Comparison of ENCODE assay signal across 8 cellular contexts in genomic region chr3:28242519-28242918, GRCh38. TPM values are rescaled to one million over a fixed set of nuclear protein-coding genes. Genes with fewer than 3 reads are reported as not detected.
DNase-seq lines count a peak whose midpoint lies in the region; ATAC-seq and TF ChIP-seq lines count a peak whose summit lies in the region.

No MANE protein-coding gene starts in this region.

- no peak overlapping the region for H3K9ac ChIP-seq in NT2/D1 (ENCODE audit: insufficient read length, low read depth)
- H3K9ac ChIP-seq in endodermal cell (ENCODE audit: extremely low read depth, low read length, poor library complexity, severe bottlenecking), result peak overlapping the region; percentile 84

- H3K36me3 ChIP-seq in CD8-positive, alpha-beta memory T cell (ENCODE audit: insufficient read depth, low read length), result no peaks in the 10 kb centered on the region
- H3K36me3 ChIP-seq in NT2/D1 (ENCODE audit: insufficient read depth, insufficient read length, low read length) (no peaks in the 10 kb centered on the region), endodermal cell (ENCODE audit: control insufficient read depth, insufficient read depth, low read length) (no peaks in the 10 kb centered on the region), ovary (no peaks in the 10 kb centered on the region)

- CTCF ChIA-PET in CD8-positive, alpha-beta memory T cell (lab: Charles Lee), result interaction anchor here (1.2 kb wide), 1 partner anchor 65 kb away, joined by 3 read pairs; no protein-coding TSS in a partner anchor

- POLR2A ChIA-PET in CD8-positive, alpha-beta memory T cell (lab: Charles Lee), result interaction anchor here (1.2 to 2.5 kb wide), 3 partner anchors 84 to 530 kb away, joined by 5 to 8 read pairs (median 8); partner anchors contain the start of gene EOMES

- no peaks in the 10 kb centered on the region for H3K27me3 Mint-ChIP-seq in CD8-positive, alpha-beta memory T cell
- H3K27me3 Mint-ChIP-seq in endodermal cell (ENCODE audit: insufficient read depth), result no peaks in the 10 kb centered on the region

- peaks cover 0 to 10% (median 4%) of the 10 kb centered on the region in 3 donors for H3K36me3 Mint-ChIP-seq in CD8-positive, alpha-beta memory T cell
- no peaks in the 10 kb centered on the region for H3K36me3 Mint-ChIP-seq in endodermal cell (ENCODE audit: low read depth)

- no peak for ATAC-seq in HG02870 (IDR thresholded peaks at IDR 0.05; ENCODE audit: unreplicated experiment)
- no peak for ATAC-seq in left colon

- peak overlapping the region; percentile 70 to 98 (median 94) for H3K4me3 Mint-ChIP-seq in CD8-positive, alpha-beta memory T cell
- H3K4me3 Mint-ChIP-seq in endodermal cell, result peak overlapping the region; percentile 74

- WGBS in endodermal cell (ENCODE audit: insufficient coverage in 1 of 2, insufficient read length in 1 of 2), 2 experiments, result 87 to 96% methylated on average over 3 of the region's 3 CpGs
- 92 to 97% (median 94%) methylated on average over 3 of the region's 3 CpGs for WGBS in ovary, 3 donors

- TF ChIP-seq CTCF in endodermal cell (conservative IDR thresholded peaks at IDR 0.05), result no peak
- TF ChIP-seq CTCF in ovary (IDR thresholded peaks at IDR 0.05), result no peak

- peak overlapping the region; percentile 81 for H3K27ac ChIP-seq in CD8-positive, alpha-beta memory T cell (ENCODE audit: low read depth, low read length)
- no peak overlapping the region for H3K27ac ChIP-seq in endodermal cell (ENCODE audit: low read depth, low read length)
- H3K27ac ChIP-seq in ovary, result no peak overlapping the region

- peak overlapping the region; percentile 55 to 95 (median 91) for H3K27ac Mint-ChIP-seq in CD8-positive, alpha-beta memory T cell
- H3K27ac Mint-ChIP-seq in endodermal cell, result no peak overlapping the region

- H3K4me3 ChIP-seq in CD8-positive, alpha-beta memory T cell (ENCODE audit: low read length), result peak overlapping the region; percentile 78
- H3K4me3 ChIP-seq in NT2/D1 (ENCODE audit: insufficient read length, low read depth), result peak overlapping the region; percentile 87
- H3K4me3 ChIP-seq in endodermal cell (ENCODE audit: low read length), result peak overlapping the region; percentile 94
- peak overlapping the region; percentile 93 for H3K4me3 ChIP-seq in ovary

- no peak for TF ChIP-seq EP300 in ovary (IDR thresholded peaks at IDR 0.05)

- H3K9me3 ChIP-seq in CD8-positive, alpha-beta memory T cell (ENCODE audit: low read length), result no peaks in the 10 kb centered on the region
- H3K9me3 ChIP-seq in NT2/D1 (ENCODE audit: insufficient read depth, low read length) (no peaks in the 10 kb centered on the region), endodermal cell (ENCODE audit: control insufficient read depth, low read length) (no peaks in the 10 kb centered on the region), ovary (no peaks in the 10 kb centered on the region)

- DNase-seq in CD8-positive, alpha-beta memory T cell, result no peak
- no peak for DNase-seq in NT2/D1 (ENCODE audit: low read depth, low spot score)
- no peak for DNase-seq in endodermal cell
- no peak for DNase-seq in ovary
- no peak for DNase-seq in DMS 273 treated with DMSO at 0.1 percent for 48 hours (lab: John Stamatoyannopoulos, UW)
- no peak for DNase-seq in left colon
- DNase-seq in effector CD8-positive, alpha-beta T cell (lab: John Stamatoyannopoulos, UW), result no peak

- intact Hi-C loops in ovary (cut with DNase I) (no loop called here), left colon (cut with DNase I, micrococcal nuclease) (no loop called here)

- peaks cover 74 to 91% (median 84%) of the 10 kb centered on the region in 3 donors for H3K4me1 Mint-ChIP-seq in CD8-positive, alpha-beta memory T cell
- H3K4me1 Mint-ChIP-seq in endodermal cell, result peaks cover 58% of the 10 kb centered on the region

- H3K4me1 ChIP-seq in CD8-positive, alpha-beta memory T cell (ENCODE audit: insufficient read depth, low read length), result peaks cover 61% of the 10 kb centered on the region
- H3K4me1 ChIP-seq in NT2/D1 (ENCODE audit: insufficient read depth, insufficient read length) (no peaks in the 10 kb centered on the region), endodermal cell (ENCODE audit: control insufficient read depth, insufficient read depth, low read length) (peaks cover 9% of the 10 kb centered on the region), ovary (ENCODE audit: insufficient read depth) (peaks cover 7% of the 10 kb centered on the region)

- no peaks in the 10 kb centered on the region for H3K27me3 ChIP-seq in CD8-positive, alpha-beta memory T cell (ENCODE audit: insufficient read depth, low read length, poor library complexity, severe bottlenecking)
- H3K27me3 ChIP-seq in NT2/D1 (ENCODE audit: insufficient read depth, insufficient read length) (no peaks in the 10 kb centered on the region), endodermal cell (ENCODE audit: control insufficient read depth, insufficient read depth, low read length, poor library complexity, severe bottlenecking) (no peaks in the 10 kb centered on the region), ovary (no peaks in the 10 kb centered on the region)

- no peaks in the 10 kb centered on the region for H3K9me3 Mint-ChIP-seq in CD8-positive, alpha-beta memory T cell
- H3K9me3 Mint-ChIP-seq in endodermal cell, result no peaks in the 10 kb centered on the region

- no peak for TF ChIP-seq POLR2A in ovary (IDR thresholded peaks at IDR 0.05)

RNA-seq across cellular contexts. Expression of gene CMC1, which starts 1.1 kb away (rescaled TPM):
- total RNA-seq in CD8-positive, alpha-beta memory T cell, result 10 to 100 TPM; 46.3 to 50.1 TPM
- 205 TPM for polyA plus RNA-seq in CD8-positive, alpha-beta memory T cell
- total RNA-seq in endodermal cell (10 to 100 TPM; 23.8 to 33.6 TPM), ovary (10 to 100 TPM; 10.3 to 20.3 (median 12.2) TPM), left colon (10 to 100 TPM; 24.3 to 36.0 TPM)
- 37.4 TPM for polyA plus RNA-seq in endodermal cell (2013, experiment 1 of 2)
- polyA plus RNA-seq in endodermal cell (2013, experiment 2 of 2), result 39.4 TPM
- 10 to 100 TPM; 20.5 to 22.2 TPM for polyA plus RNA-seq in ovary
